9 cellular contexts compared by ENCODE assay signal in the genomic region with DNA sequence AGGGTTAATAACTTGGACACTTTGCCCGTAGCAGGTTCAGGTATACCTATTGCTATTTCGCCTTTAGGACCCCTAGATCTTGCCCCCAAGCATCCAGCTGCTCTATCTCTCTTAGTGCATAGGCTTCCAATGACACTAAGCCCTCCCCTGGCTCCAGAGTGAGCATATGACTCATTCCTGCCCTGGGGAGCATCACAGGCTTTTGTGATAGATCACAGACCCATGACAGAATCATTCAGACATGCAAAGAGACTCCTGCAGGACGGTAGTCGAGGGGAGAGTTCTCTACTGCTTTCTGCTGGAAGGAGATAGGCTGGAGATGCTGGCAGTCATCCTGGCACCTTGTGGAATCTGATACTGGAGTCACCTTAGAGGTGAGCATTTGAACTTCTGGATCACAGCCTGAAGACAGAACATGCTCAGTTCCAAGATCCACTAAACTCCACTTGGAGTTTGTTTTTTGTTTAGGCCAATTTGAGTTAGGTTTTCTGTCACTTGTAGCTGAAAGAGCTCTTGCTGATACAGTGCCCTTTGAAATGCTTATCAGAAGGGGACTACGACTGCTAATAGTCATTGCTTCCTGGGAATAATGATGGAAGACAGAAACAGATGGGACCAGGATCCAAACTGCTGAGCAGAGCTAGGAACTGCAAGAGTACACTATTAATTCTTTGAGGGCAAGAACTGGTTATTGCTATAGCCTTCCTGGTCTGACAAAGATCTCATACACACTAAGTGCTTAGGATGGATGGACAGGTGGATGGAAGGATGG. TPM values are rescaled to one million over a fixed set of nuclear protein-coding genes. Genes with fewer than 3 reads are reported as not detected.
DNase-seq lines count a peak whose midpoint lies in the region; ATAC-seq and TF ChIP-seq lines count a peak whose summit lies in the region.
"Had no signal": no experiment of that assay in that cellular context is flagged by ENCODE, and none has a peak within 500 bp of the region (broad histone marks: within the 10 kb centered on the region; RNA-seq: fewer than 3 reads in every experiment).

No MANE protein-coding gene starts in this region.

- TF ChIP-seq POLR2A in adrenal gland (IDR thresholded peaks at IDR 0.05): peak in 1 of 2 donors; percentile 44

- H3K9me3 Mint-ChIP-seq in immature natural killer cell: no peaks in the 10 kb centered on the region
- H3K9me3 Mint-ChIP-seq in stimulated activated naive B cell treated with anti-CD40 and anti-IgM and Interleukin-4, amounts not matched to agents 10 μg/mL and 1 μg/mL and 100 μg/mL, for 72 hours: no peaks in the 10 kb centered on the region

- no peak for TF ChIP-seq CTCF in adrenal gland (IDR thresholded peaks at IDR 0.05)

- 22 to 35% (median 28%) methylated on average over 5 of the region's 5 CpGs for WGBS in adrenal gland, 4 donors

- peaks cover 0 to 3% (median 0%) of the 10 kb centered on the region in 3 donors for H3K27me3 Mint-ChIP-seq in immature natural killer cell (ENCODE audit: low read depth in 3 of 3)
- no peaks in the 10 kb centered on the region for H3K27me3 Mint-ChIP-seq in stimulated activated naive B cell treated with anti-CD40 and anti-IgM and Interleukin-4, amounts not matched to agents 10 μg/mL and 1 μg/mL and 100 μg/mL, for 72 hours

- H3K27ac Mint-ChIP-seq in immature natural killer cell: peak overlapping the region in 5 of 6 donors; percentile 6 to 53 (median 24)
- peak overlapping the region; percentile 38 for H3K27ac Mint-ChIP-seq in stimulated activated naive B cell treated with anti-CD40 and anti-IgM and Interleukin-4, amounts not matched to agents 10 μg/mL and 1 μg/mL and 100 μg/mL, for 72 hours

- H3K4me1 ChIP-seq in adrenal gland (replicated peaks in 1 of 2): peaks cover 10 to 58% of the 10 kb centered on the region in 2 donors

- intact Hi-C loops in adrenal gland (cut with DNase I): no loop called here

- peak overlapping the region in 3 of 5 donors; percentile 18 to 64 (median 60) for H3K27ac ChIP-seq in adrenal gland

- peak; percentile 91 for DNase-seq in ACHN
- DNase-seq in NCI-H2171 treated with DMSO at 0.1 percent for 48 hours (lab: John Stamatoyannopoulos, UW): peak; percentile 71
- peak; percentile 62 to 88 (median 67) for DNase-seq in adrenal gland
- no peak for DNase-seq in immature natural killer cell
- DNase-seq in stimulated activated naive B cell treated with anti-CD40 and anti-IgM and Interleukin-4, amounts not matched to agents 10 μg/mL and 1 μg/mL and 100 μg/mL, for 72 hours: peak; percentile 49
- no peak for DNase-seq in cerebellar nuclear complex (lab: John Stamatoyannopoulos, UW)

- H3K4me3 Mint-ChIP-seq in immature natural killer cell: no peak overlapping the region
- peak overlapping the region in 1 of 2 donors; percentile 1 for H3K4me3 Mint-ChIP-seq in stimulated activated naive B cell treated with anti-CD40 and anti-IgM and Interleukin-4, amounts not matched to agents 10 μg/mL and 1 μg/mL and 100 μg/mL, for 72 hours

- H3K4me3 ChIP-seq in adrenal gland: no peak overlapping the region

- in situ Hi-C loops in ACHN (cut with HindIII; ENCODE audit: low pct_ligation_motif_present, low pct_unique_long_range_greater_than_20kb, low sequenced_read_pairs): no loop called here

- H3K27me3 ChIP-seq in adrenal gland: no peaks in the 10 kb centered on the region

- H3K36me3 Mint-ChIP-seq in immature natural killer cell: peaks cover 6 to 15% (median 13%) of the 10 kb centered on the region in 3 donors
- peaks cover 5 to 25% of the 10 kb centered on the region in 2 donors for H3K36me3 Mint-ChIP-seq in stimulated activated naive B cell treated with anti-CD40 and anti-IgM and Interleukin-4, amounts not matched to agents 10 μg/mL and 1 μg/mL and 100 μg/mL, for 72 hours

- peaks cover 46 to 71% of the 10 kb centered on the region in 2 donors for H3K4me1 Mint-ChIP-seq in immature natural killer cell
- peaks cover 43 to 73% of the 10 kb centered on the region in 2 donors for H3K4me1 Mint-ChIP-seq in stimulated activated naive B cell treated with anti-CD40 and anti-IgM and Interleukin-4, amounts not matched to agents 10 μg/mL and 1 μg/mL and 100 μg/mL, for 72 hours

- peaks cover 0 to 5% of the 10 kb centered on the region in 2 donors for H3K36me3 ChIP-seq in adrenal gland (replicated peaks in 1 of 2)

- H3K9me3 ChIP-seq in adrenal gland (replicated peaks in 1 of 3): no peaks in the 10 kb centered on the region

- ATAC-seq in GM18498 (IDR thresholded peaks at IDR 0.05; ENCODE audit: unreplicated experiment) (peak; percentile 85), HG02870 (IDR thresholded peaks at IDR 0.05; ENCODE audit: unreplicated experiment) (peak; percentile 94)
- peak; percentile 97 to 99 for ATAC-seq in stimulated activated naive B cell treated with anti-CD40 and anti-IgM and Interleukin-4, amounts not matched to agents 10 μg/mL and 1 μg/mL and 100 μg/mL, for 72 hours (replicated peaks)

RNA-seq across cellular contexts. Expression of a gene that starts 11.0 kb away (rescaled TPM):
- total RNA-seq in adrenal gland: 10 to 100 TPM; 13.8 to 56.3 (median 26.1) TPM
- polyA plus RNA-seq in adrenal gland (10 to 100 TPM; 11.3 to 32.5 (median 14.1) TPM), immature natural killer cell (10 to 100 TPM; 24.9 to 36.2 (median 33.6) TPM)

RNA-seq across cellular contexts. Expression of a gene that starts 24.9 kb away (rescaled TPM):
- total RNA-seq in adrenal gland: 10 to 100 TPM in 3 of 8 donors, 1 to 10 TPM in 5; 3.7 to 13.2 (median 8.2) TPM
- polyA plus RNA-seq in adrenal gland (1 to 10 TPM; 1.4 to 6.5 (median 4.1) TPM), immature natural killer cell (under 1 TPM; 0.18 to 0.27 (median 0.23) TPM)

RNA-seq across cellular contexts. Expression of a gene that starts 45.2 kb away (rescaled TPM):
- 10 to 100 TPM in 1 of 8 donors, 1 to 10 TPM in 2, under 1 TPM in 3, not detected in 2; 0.14 to 12.2 (median 1.5) TPM for total RNA-seq in adrenal gland
- polyA plus RNA-seq in adrenal gland (10 to 100 TPM in 1 of 3 donors, 1 to 10 TPM in 2; 3.4 to 18.5 (median 6.9) TPM), immature natural killer cell (not detected)
- total RNA-seq: mononuclear cell had no signal

Comparison
In these comparisons a context has a peak if more than half of its experiments do, and no peak if none do; other contexts are left out.
1. DNase-seq: peak in ACHN (single experiment), NCI-H2171 treated with DMSO at 0.1 percent for 48 hours (single experiment), adrenal gland (7 of 7) and stimulated activated naive B cell treated with anti-CD40 and anti-IgM and Interleukin-4, amounts not matched to agents 10 μg/mL and 1 μg/mL and 100 μg/mL, for 72 hours (single experiment); none in immature natural killer cell (0 of 3) and cerebellar nuclear complex (0 of 2).
2. RNA of a gene that starts 45.2 kb away (polyA plus RNA-seq): 3.4 to 18.5 TPM in adrenal gland; not detected in immature natural killer cell; every median in the first group is over 4 times any median in the second.
3. Peak in every context shown above with its lines, with median percentiles within 50 percentile points of each other: ATAC-seq.